11 cellular contexts compared by ENCODE assay signal in the genomic region with DNA sequence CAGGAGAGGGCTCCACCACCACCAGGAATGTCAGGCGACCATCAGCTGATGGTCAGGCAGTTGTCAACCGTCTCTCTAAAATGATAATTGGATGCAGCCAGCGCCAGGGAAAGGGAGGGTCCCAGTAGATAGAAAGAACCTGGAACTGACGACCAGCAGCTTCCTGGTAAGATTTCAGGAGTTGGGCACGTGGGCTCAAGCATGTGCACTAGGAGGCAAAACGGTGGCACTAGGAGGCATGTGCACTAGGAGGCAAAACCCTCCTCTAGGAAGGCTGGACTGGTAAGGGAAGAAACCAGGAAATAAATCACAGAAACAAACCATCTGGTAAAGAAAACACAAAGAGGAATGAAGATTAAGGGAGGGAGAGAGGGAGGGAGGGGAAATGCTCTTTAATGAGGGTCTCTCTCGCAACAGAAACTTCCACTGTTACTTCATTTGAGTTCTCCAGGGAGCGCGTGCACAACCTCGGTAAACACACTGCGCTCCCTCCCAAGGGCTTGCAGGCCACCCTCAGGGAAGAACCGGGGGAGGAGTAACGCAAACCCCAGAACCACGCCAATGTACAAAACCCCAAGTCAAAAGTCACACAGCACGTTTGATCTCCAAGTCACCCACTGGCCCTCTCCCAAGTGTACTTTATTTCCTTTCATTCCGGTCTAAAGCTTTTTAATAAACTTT.
DNase-seq lines count a peak whose midpoint lies in the region; ATAC-seq, FAIRE-seq and TF ChIP-seq lines count a peak whose summit lies in the region.
"Had no signal": no experiment of that assay in that cellular context is flagged by ENCODE, and none has a peak within 500 bp of the region (broad histone marks: within the 10 kb centered on the region; RNA-seq: fewer than 3 reads in every experiment).

No MANE protein-coding gene starts in this region.

- no peaks in the 10 kb centered on the region for H3K27me3 Mint-ChIP-seq in stimulated activated naive CD8-positive, alpha-beta T cell treated with anti-CD3 and anti-CD28 coated beads, Interleukin-15, Interleukin-2, amounts not matched to agents 100 ng/mL and 50 ng/mL, for 24 hours
- H3K27me3 Mint-ChIP-seq in naive B cell: no peaks in the 10 kb centered on the region

- 73% methylated on average over 16 of the region's 16 CpGs; no CpG with 5 or more reads in 1 of the 2 experiments for WGBS in H1 (ENCODE audit: extremely low coverage in 1 of 2, insufficient coverage in 1 of 2, insufficient read length in 1 of 2, insufficient replicate concordance in 2 of 2, low coverage in 1 of 2, low lambda C conversion rate in 2 of 2, missing lambda C conversion rate in 1 of 2), 2 experiments

- H4K8ac ChIP-seq in H1 (ENCODE audit: extremely low read depth, insufficient read depth, low read length): no peak overlapping the region

- no peaks in the 10 kb centered on the region for H3K9me3 ChIP-seq in H1 (ENCODE audit: insufficient read depth in 2 of 2, low read depth in 1 of 2, low read length in 1 of 2)

- no peaks in the 10 kb centered on the region for H3K9me3 Mint-ChIP-seq in stimulated activated naive CD8-positive, alpha-beta T cell treated with anti-CD3 and anti-CD28 coated beads, Interleukin-15, Interleukin-2, amounts not matched to agents 100 ng/mL and 50 ng/mL, for 24 hours
- H3K9me3 Mint-ChIP-seq in naive B cell: no peaks in the 10 kb centered on the region
- H3K9me3 Mint-ChIP-seq: dendritic cell treated with granulocyte-macrophage colony-stimulating factor and Interleukin-4, amounts not matched to agents 40 ng/mL and 50 ng/mL, for 4 days had no signal

- CTCF ChIA-PET in H1 (lab: Charles Lee; ENCODE audit: partially characterized antibody): interaction anchor here (0.7 to 1.8 kb wide), 11 partner anchors 21 to 120 kb away, joined by 3 to 5 read pairs (median 3); no protein-coding TSS in a partner anchor

- TF ChIP-seq RAD21 in H1 (IDR thresholded peaks at IDR 0.05 in 1 of 2, conservative IDR thresholded peaks at IDR 0.05 in 1 of 2; ENCODE audit: low read depth in 2 of 2, low read length in 2 of 2): no peak

- no peak for TF ChIP-seq CTCF in H1 (IDR thresholded peaks at IDR 0.05; ENCODE audit: control extremely low read depth in 1 of 3, insufficient read depth in 1 of 3, low read depth in 1 of 3, low read length in 3 of 3)

- peak overlapping the region; percentile 76; the same call in 1 of the 2 replicates for H2BK12ac ChIP-seq in H1 (ENCODE audit: low read depth, low read length)

- H3K23me2 ChIP-seq in H1 (ENCODE audit: low read depth, low read length): peaks cover 4% of the 10 kb centered on the region; the same call in 1 of the 2 replicates

- H3K4me3 ChIP-seq in H1 (ENCODE audit: extremely low read depth in 1 of 4, insufficient read depth in 2 of 4, low read depth in 3 of 4, low read length in 4 of 4): no peak overlapping the region

- no peak overlapping the region for H2AFZ ChIP-seq in H1 (ENCODE audit: low read length)

- TF ChIP-seq POLR2A in H1 (IDR thresholded peaks at IDR 0.05; ENCODE audit: control extremely low read depth in 1 of 2, low read depth in 2 of 2, low read length in 2 of 2): no peak

- no peak overlapping the region for H4K5ac ChIP-seq in H1 (ENCODE audit: insufficient read length, low read depth, low read length)

- peaks cover 0 to 6% of the 10 kb centered on the region in 2 experiments; a peak in 2 of 4 replicates for H3K79me2 ChIP-seq in H1 (ENCODE audit: control insufficient read depth in 1 of 2, insufficient read depth in 2 of 2, low read length in 2 of 2)

- peak overlapping the region; percentile 67; the same call in 1 of the 2 replicates for H2BK15ac ChIP-seq in H1 (ENCODE audit: low read length)

- peak overlapping the region; percentile 65 for H3K27ac Mint-ChIP-seq in stimulated activated naive CD8-positive, alpha-beta T cell treated with anti-CD3 and anti-CD28 coated beads, Interleukin-15, Interleukin-2, amounts not matched to agents 100 ng/mL and 50 ng/mL, for 24 hours
- peak overlapping the region in 5 of 6 donors; percentile 50 to 96 (median 92) for H3K27ac Mint-ChIP-seq in naive B cell
- H3K27ac Mint-ChIP-seq: dendritic cell treated with granulocyte-macrophage colony-stimulating factor and Interleukin-4, amounts not matched to agents 40 ng/mL and 50 ng/mL, for 4 days had no signal

- H2AK5ac ChIP-seq in H1 (ENCODE audit: low read depth, low read length): no peak overlapping the region

- H4K91ac ChIP-seq in H1 (replicated peaks; ENCODE audit: insufficient read length, low read length): peak overlapping the region; percentile 34

- H2BK5ac ChIP-seq in H1 (ENCODE audit: low read depth, low read length): peak overlapping the region; percentile 36; the same call in 1 of the 2 replicates

- POLR2A ChIA-PET in H1 (lab: Charles Lee; ENCODE audit: partially characterized antibody): interaction anchor here (1.0 to 1.2 kb wide), 3 partner anchors 14 to 467 kb away, joined by 3 to 4 read pairs (median 3); no protein-coding TSS in a partner anchor

- no peak overlapping the region for H3K14ac ChIP-seq in H1 (ENCODE audit: insufficient read length)

- H3K27ac ChIP-seq in H1 (ENCODE audit: low read depth, low read length): no peak overlapping the region
- H3K27ac ChIP-seq: KMS-11 had no signal

- no peak overlapping the region for H3K23ac ChIP-seq in H1 (ENCODE audit: insufficient read length)

- H3K36me3 ChIP-seq in H1 (ENCODE audit: control insufficient read depth in 2 of 4, insufficient read depth in 4 of 4, low read length in 3 of 4): no peaks in the 10 kb centered on the region

- H2BK20ac ChIP-seq in H1 (ENCODE audit: low read length): no peak overlapping the region; the same call in 1 of the 2 replicates

- no peak for DNase-seq in stimulated activated naive CD8-positive, alpha-beta T cell treated with anti-CD3 and anti-CD28 coated beads, Interleukin-15, Interleukin-2, amounts not matched to agents 100 U/mL and 50 U/mL, for 24 hours
- no peak for DNase-seq in H1 (ENCODE audit: low read depth in 1 of 2, low spot score in 2 of 2)
- DNase-seq in naive B cell: no peak
- DNase-seq in NCI-H226: no peak
- DNase-seq: AML-193 had no signal

- no peaks in the 10 kb centered on the region for H4K20me1 ChIP-seq in H1 (replicated peaks in 1 of 2; ENCODE audit: control insufficient read depth in 1 of 2, insufficient read depth in 2 of 2, low read length in 2 of 2)

- H3K4ac ChIP-seq in H1 (replicated peaks; ENCODE audit: insufficient read length, low read depth, low read length): no peak overlapping the region

- no peak for ATAC-seq in stimulated activated naive CD8-positive, alpha-beta T cell treated with anti-CD3 and anti-CD28 coated beads, Interleukin-15, Interleukin-2, amounts not matched to agents 100 U/mL and 50 U/mL, for 24 hours
- ATAC-seq in naive B cell (ENCODE audit: low read depth in 2 of 2) (no peak), GM19455 (IDR thresholded peaks at IDR 0.05; ENCODE audit: unreplicated experiment) (no peak), GM21576 (IDR thresholded peaks at IDR 0.05; ENCODE audit: unreplicated experiment) (no peak)
- ATAC-seq in activated CD4-positive, CD25-positive, alpha-beta regulatory T cell treated with anti-CD3 and anti-CD28 coated beads, Interleukin-2, amount 50 U/mL, for 24 hours: no peak

- H3K56ac ChIP-seq in H1 (replicated peaks; ENCODE audit: insufficient read length, low read depth, low read length): no peak overlapping the region

- H3K9ac ChIP-seq in H1 (replicated peaks in 1 of 4; ENCODE audit: extremely low read depth in 1 of 4, low read depth in 3 of 4, low read length in 3 of 4): no peak overlapping the region
- H3K9ac ChIP-seq: KMS-11 had no signal

- no peak for FAIRE-seq in H1 (lab: Jason Lieb, UNC)

- H2BK120ac ChIP-seq in H1 (replicated peaks; ENCODE audit: low read depth, low read length): no peak overlapping the region

- TF ChIP-seq EP300 in H1 (IDR thresholded peaks at IDR 0.05; ENCODE audit: borderline replicate concordance in 1 of 2, low read depth in 2 of 2, low read length in 2 of 2): no peak

- H3K79me1 ChIP-seq in H1 (ENCODE audit: low read depth, low read length): peaks cover 4% of the 10 kb centered on the region; the same call in 1 of the 2 replicates

- H3K4me3 Mint-ChIP-seq in stimulated activated naive CD8-positive, alpha-beta T cell treated with anti-CD3 and anti-CD28 coated beads, Interleukin-15, Interleukin-2, amounts not matched to agents 100 ng/mL and 50 ng/mL, for 24 hours: no peak overlapping the region
- peak overlapping the region; percentile 33 to 86 (median 73) for H3K4me3 Mint-ChIP-seq in naive B cell
- H3K4me3 Mint-ChIP-seq: dendritic cell treated with granulocyte-macrophage colony-stimulating factor and Interleukin-4, amounts not matched to agents 40 ng/mL and 50 ng/mL, for 4 days had no signal

- H3K4me2 ChIP-seq in H1 (ENCODE audit: insufficient read depth in 1 of 2, low read depth in 2 of 2, low read length in 2 of 2): peak overlapping the region; percentile 24 to 28; a peak in 3 of 4 replicates
- H3K4me2 ChIP-seq: KMS-11 had no signal

- H3K18ac ChIP-seq in H1 (ENCODE audit: extremely low read depth, low read length): peak overlapping the region; percentile 2; the same call in 1 of the 2 replicates

- H3K27me3 ChIP-seq in H1 (replicated peaks in 1 of 4; ENCODE audit: control insufficient read depth in 3 of 4, extremely low read depth in 1 of 4, insufficient read depth in 3 of 4, low read length in 3 of 4): no peaks in the 10 kb centered on the region

- H3K4me1 Mint-ChIP-seq in stimulated activated naive CD8-positive, alpha-beta T cell treated with anti-CD3 and anti-CD28 coated beads, Interleukin-15, Interleukin-2, amounts not matched to agents 100 ng/mL and 50 ng/mL, for 24 hours (ENCODE audit: low read depth): peaks cover 73% of the 10 kb centered on the region
- H3K4me1 Mint-ChIP-seq in naive B cell: peaks cover 77 to 85% (median 81%) of the 10 kb centered on the region in 3 donors

- H3K4me1 ChIP-seq in H1 (replicated peaks in 1 of 4; ENCODE audit: control insufficient read depth in 3 of 4, insufficient read depth in 4 of 4, low read length in 3 of 4): peaks cover 18 to 50% (median 32%) of the 10 kb centered on the region in 4 experiments

- peaks cover 8% of the 10 kb centered on the region for H3K36me3 Mint-ChIP-seq in stimulated activated naive CD8-positive, alpha-beta T cell treated with anti-CD3 and anti-CD28 coated beads, Interleukin-15, Interleukin-2, amounts not matched to agents 100 ng/mL and 50 ng/mL, for 24 hours (ENCODE audit: low read depth)
- no peaks in the 10 kb centered on the region for H3K36me3 Mint-ChIP-seq in naive B cell

TF ChIP-seq in H1, 55 proteins besides CTCF, POLR2A, EP300 and RAD21 (continues in another document):
- TF ChIP-seq RFX5 (IDR thresholded peaks at IDR 0.05; ENCODE audit: borderline replicate concordance, low read depth, low read length) (no peak), NRF1 (IDR thresholded peaks at IDR 0.05; ENCODE audit: low read depth, low read length) (no peak), RXRA (IDR thresholded peaks at IDR 0.05; ENCODE audit: insufficient read depth, low read depth, low read length) (no peak)
- TF ChIP-seq, protein P1, sequence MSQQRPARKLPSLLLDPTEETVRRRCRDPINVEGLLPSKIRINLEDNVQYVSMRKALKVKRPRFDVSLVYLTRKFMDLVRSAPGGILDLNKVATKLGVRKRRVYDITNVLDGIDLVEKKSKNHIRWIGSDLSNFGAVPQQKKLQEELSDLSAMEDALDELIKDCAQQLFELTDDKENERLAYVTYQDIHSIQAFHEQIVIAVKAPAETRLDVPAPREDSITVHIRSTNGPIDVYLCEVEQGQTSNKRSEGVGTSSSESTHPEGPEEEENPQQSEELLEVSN (IDR thresholded peaks at IDR 0.05): no peak
